Comparison of ENCODE assay signal across 8 cellular contexts in genomic region chr16:2983706-2984136, GRCh38. TPM values are rescaled to one million over a fixed set of nuclear protein-coding genes. Genes with fewer than 3 reads are reported as not detected.
DNase-seq lines count a peak whose midpoint lies in the region; ATAC-seq, FAIRE-seq and TF ChIP-seq lines count a peak whose summit lies in the region.

No MANE protein-coding gene starts in this region.

- TF ChIP-seq CTCF in H1 (IDR thresholded peaks at IDR 0.05; ENCODE audit: control extremely low read depth in 1 of 3, insufficient read depth in 1 of 3, low read depth in 1 of 3, low read length in 3 of 3) = peak; percentile 83 to 87 (median 84)

- no peak for FAIRE-seq in H1 (lab: Jason Lieb, UNC)

- no peaks in the 10 kb centered on the region for H3K9me3 ChIP-seq in H1 (ENCODE audit: insufficient read depth in 2 of 2, low read depth in 1 of 2, low read length in 1 of 2)

- no peak overlapping the region for H3K14ac ChIP-seq in H1 (ENCODE audit: insufficient read length)

- H2BK5ac ChIP-seq in H1 (ENCODE audit: low read depth, low read length) = no peak overlapping the region

- no peaks in the 10 kb centered on the region for H3K9me3 Mint-ChIP-seq in activated CD8-positive, alpha-beta T cell treated with anti-CD3 and anti-CD28 coated beads, Interleukin-2, amount 10 ng/mL, durations not matched to agents 7 days and 5 days (ENCODE audit: insufficient read depth)

- H2AK5ac ChIP-seq in H1 (ENCODE audit: low read depth, low read length) = no peak overlapping the region

- no peaks in the 10 kb centered on the region for H3K36me3 ChIP-seq in H1 (ENCODE audit: control insufficient read depth in 2 of 4, insufficient read depth in 4 of 4, low read length in 3 of 4)

- H4K20me1 ChIP-seq in H1 (replicated peaks in 1 of 2; ENCODE audit: control insufficient read depth in 1 of 2, insufficient read depth in 2 of 2, low read length in 2 of 2) = peaks cover 0 to 7% of the 10 kb centered on the region in 2 experiments

- no peak for TF ChIP-seq POLR2A in H1 (IDR thresholded peaks at IDR 0.05; ENCODE audit: control extremely low read depth in 1 of 2, low read depth in 2 of 2, low read length in 2 of 2)

- peak overlapping the region in 1 of 4 experiments; percentile 27; a peak in 1 of 8 replicates for H3K4me3 ChIP-seq in H1 (ENCODE audit: extremely low read depth in 1 of 4, insufficient read depth in 2 of 4, low read depth in 3 of 4, low read length in 4 of 4)

- H3K27me3 ChIP-seq in H1 (replicated peaks in 1 of 4; ENCODE audit: control insufficient read depth in 3 of 4, extremely low read depth in 1 of 4, insufficient read depth in 3 of 4, low read length in 3 of 4) = no peaks in the 10 kb centered on the region; a peak in 1 of 7 replicates

- H3K4ac ChIP-seq in H1 (replicated peaks; ENCODE audit: insufficient read length, low read depth, low read length) = no peak overlapping the region

- POLR2A ChIA-PET in activated CD8-positive, alpha-beta T cell treated with anti-CD3 and anti-CD28 coated beads, Interleukin-2, amount 10 ng/mL, durations not matched to agents 7 days and 5 days (lab: Charles Lee) = interaction anchor here (1.4 kb wide), 1 partner anchor 14 kb away, joined by 4 read pairs; no protein-coding TSS in a partner anchor
- POLR2A ChIA-PET in H1 (lab: Charles Lee; ENCODE audit: partially characterized antibody) = interaction anchor here (0.7 to 25.4 kb wide), 9 partner anchors 8 to 756 kb away, joined by 3 to 455 read pairs (median 13); partner anchors contain the start of genes CLDN6, HCFC1R1, KREMEN2 and PAQR4

- H3K9ac ChIP-seq in H1 (replicated peaks in 1 of 4; ENCODE audit: extremely low read depth in 1 of 4, low read depth in 3 of 4, low read length in 3 of 4) = no peak overlapping the region

- ATAC-seq in HG02678 (IDR thresholded peaks at IDR 0.05; ENCODE audit: unreplicated experiment) = peak; percentile 42
- peak; percentile 46 for ATAC-seq in activated CD8-positive, alpha-beta T cell treated with anti-CD3 and anti-CD28 coated beads, Interleukin-2, amount 10 ng/mL, durations not matched to agents 7 days and 5 days
- no peak for ATAC-seq in GM21576 (IDR thresholded peaks at IDR 0.05; ENCODE audit: unreplicated experiment)

- TF ChIP-seq RAD21 in H1 (IDR thresholded peaks at IDR 0.05 in 1 of 2, conservative IDR thresholded peaks at IDR 0.05 in 1 of 2; ENCODE audit: low read depth in 2 of 2, low read length in 2 of 2) = peak; percentile 73 to 81

- no peak overlapping the region for H3K27ac Mint-ChIP-seq in activated CD8-positive, alpha-beta T cell treated with anti-CD3 and anti-CD28 coated beads, Interleukin-2, amount 10 ng/mL, durations not matched to agents 7 days and 5 days

- no peak overlapping the region for H4K5ac ChIP-seq in H1 (ENCODE audit: insufficient read length, low read depth, low read length)

- no peak overlapping the region for H3K27ac ChIP-seq in H1 (ENCODE audit: low read depth, low read length)

- peak overlapping the region; percentile 45 for H3K4me3 Mint-ChIP-seq in activated CD8-positive, alpha-beta T cell treated with anti-CD3 and anti-CD28 coated beads, Interleukin-2, amount 10 ng/mL, durations not matched to agents 7 days and 5 days

- H3K79me2 ChIP-seq in H1 (ENCODE audit: control insufficient read depth in 1 of 2, insufficient read depth in 2 of 2, low read length in 2 of 2) = peaks cover 0 to 8% of the 10 kb centered on the region in 2 experiments; a peak in 2 of 4 replicates

- H2BK15ac ChIP-seq in H1 (ENCODE audit: low read length) = no peak overlapping the region

- H3K36me3 Mint-ChIP-seq in activated CD8-positive, alpha-beta T cell treated with anti-CD3 and anti-CD28 coated beads, Interleukin-2, amount 10 ng/mL, durations not matched to agents 7 days and 5 days (ENCODE audit: low read depth) = peaks cover 7% of the 10 kb centered on the region

- H3K4me1 ChIP-seq in H1 (replicated peaks in 1 of 4; ENCODE audit: control insufficient read depth in 3 of 4, insufficient read depth in 4 of 4, low read length in 3 of 4) = peaks cover 3 to 27% (median 15%) of the 10 kb centered on the region in 4 experiments

- TF ChIP-seq EP300 in H1 (IDR thresholded peaks at IDR 0.05; ENCODE audit: borderline replicate concordance in 1 of 2, low read depth in 2 of 2, low read length in 2 of 2) = no peak

- no peak overlapping the region for H3K23ac ChIP-seq in H1 (ENCODE audit: insufficient read length)

- CTCF ChIA-PET in activated CD8-positive, alpha-beta T cell treated with anti-CD3 and anti-CD28 coated beads, Interleukin-2, amount 10 ng/mL, durations not matched to agents 7 days and 5 days (lab: Charles Lee) = interaction anchor here (0.8 to 3.9 kb wide), 5 partner anchors 14 to 44 kb away, joined by 3 to 16 read pairs (median 4); partner anchors contain the start of gene PAQR4
- CTCF ChIA-PET in H1 (lab: Charles Lee; ENCODE audit: partially characterized antibody) = interaction anchor here (0.6 to 2.5 kb wide), 21 partner anchors 9 to 120 kb away, joined by 3 to 15 read pairs (median 5); partner anchors contain the start of gene TNFRSF12A

- H3K4me2 ChIP-seq in H1 (ENCODE audit: insufficient read depth in 1 of 2, low read depth in 2 of 2, low read length in 2 of 2) = peak overlapping the region in 1 of 2 experiments; percentile 46; a peak in 3 of 4 replicates

- H2BK20ac ChIP-seq in H1 (ENCODE audit: low read length) = no peak overlapping the region

- H2BK120ac ChIP-seq in H1 (replicated peaks; ENCODE audit: low read depth, low read length) = no peak overlapping the region

- peak; percentile 93 for DNase-seq in D341Med (ENCODE audit: low spot score)
- DNase-seq in NCI-H82 treated with DMSO at 0.1 percent for 48 hours (lab: John Stamatoyannopoulos, UW; ENCODE audit: unreplicated experiment) = peak; percentile 60
- peak; percentile 81 for DNase-seq in activated CD8-positive, alpha-beta T cell treated with anti-CD3 and anti-CD28 coated beads, Interleukin-2, amount 10 ng/mL, durations not matched to agents 7 days and 5 days
- peak in 1 of 2 experiments; percentile 95 for DNase-seq in H1 (ENCODE audit: low read depth in 1 of 2, low spot score in 2 of 2)
- DNase-seq in middle frontal gyrus (ENCODE audit: extremely low spot score, low spot score) = peak; percentile 71
- DNase-seq in stimulated activated CD8-positive, alpha-beta memory T cell treated with anti-CD3 and anti-CD28 coated beads, Interleukin-4, amount 100 ng/mL, for 48 hours = peak; percentile 90

- 0 out of 2 replicates have a peak overlapping the region, but pooled peaks have one; percentile 54 for H4K8ac ChIP-seq in H1 (ENCODE audit: extremely low read depth, insufficient read depth, low read length)

- H3K79me1 ChIP-seq in H1 (ENCODE audit: low read depth, low read length) = peaks cover 4% of the 10 kb centered on the region; the same call in 1 of the 2 replicates

- no peak overlapping the region for H2AFZ ChIP-seq in H1 (ENCODE audit: low read length)

- WGBS in H1 (ENCODE audit: extremely low coverage in 1 of 2, insufficient coverage in 1 of 2, insufficient read length in 1 of 2, insufficient replicate concordance in 2 of 2, low coverage in 1 of 2, low lambda C conversion rate in 2 of 2, missing lambda C conversion rate in 1 of 2), 2 experiments = 19% methylated on average over 42 of the region's 42 CpGs; no CpG with 5 or more reads in 1 of the 2 experiments

- no peak overlapping the region; the same call in 1 of the 2 replicates for H3K18ac ChIP-seq in H1 (ENCODE audit: extremely low read depth, low read length)

- H3K56ac ChIP-seq in H1 (replicated peaks; ENCODE audit: insufficient read length, low read depth, low read length) = no peak overlapping the region

- peaks cover 12% of the 10 kb centered on the region; the same call in 1 of the 2 replicates for H3K23me2 ChIP-seq in H1 (ENCODE audit: low read depth, low read length)

- no peaks in the 10 kb centered on the region for H3K27me3 Mint-ChIP-seq in activated CD8-positive, alpha-beta T cell treated with anti-CD3 and anti-CD28 coated beads, Interleukin-2, amount 10 ng/mL, durations not matched to agents 7 days and 5 days (ENCODE audit: low read depth)

- H2BK12ac ChIP-seq in H1 (ENCODE audit: low read depth, low read length) = no peak overlapping the region

- peaks cover 29% of the 10 kb centered on the region for H3K4me1 Mint-ChIP-seq in activated CD8-positive, alpha-beta T cell treated with anti-CD3 and anti-CD28 coated beads, Interleukin-2, amount 10 ng/mL, durations not matched to agents 7 days and 5 days (ENCODE audit: low read depth)

- no peak overlapping the region for H4K91ac ChIP-seq in H1 (replicated peaks; ENCODE audit: insufficient read length, low read length)

RNA-seq across cellular contexts. Expression of gene PKMYT1, which starts 3.5 kb away (rescaled TPM):
- total RNA-seq in activated CD8-positive, alpha-beta T cell treated with anti-CD3 and anti-CD28 coated beads, Interleukin-2, amount 10 ng/mL, durations not matched to agents 7 days and 5 days = 100 to 1,000 TPM; 144 to 160 TPM
- total RNA-seq in H1 (2021; fragmentation: NEBNext Ultra II Directional; extraction: Animal tissue kit (Norgen Biotek cat#: 25700)) = 74.7 and 83.6 TPM in 2 replicates
- 85.2 and 180 TPM in 2 replicates for polyA plus RNA-seq in H1 (2011; rRNA removed)
- 47.7 TPM for polyA plus RNA-seq in H1 (2011; cell fraction: cytosol; rRNA removed)
- polyA plus RNA-seq in H1 (2011; cell fraction: nucleus; rRNA removed) = 210 TPM
- 52.2 to 75.7 TPM (median 70.6 TPM) in 4 replicates for polyA plus RNA-seq in H1 (2012, experiment 1 of 2)
- 62.9 TPM for polyA plus RNA-seq in H1 (2012, experiment 2 of 2)
- polyA plus RNA-seq in H1 (2013, experiment 1 of 2) = 113 TPM
- 117 TPM for polyA plus RNA-seq in H1 (2013, experiment 2 of 2)
- polyA minus RNA-seq in H1 (2011; rRNA and poly(A)+ RNA removed) = 14.7 and 15.1 TPM in 2 replicates
- polyA minus RNA-seq in H1 (2011; cell fraction: cytosol; rRNA and poly(A)+ RNA removed) = 22.3 TPM
- 61.8 TPM for polyA minus RNA-seq in H1 (2011; cell fraction: nucleus; rRNA and poly(A)+ RNA removed)

RNA-seq across cellular contexts. Expression of gene PAQR4, which starts 14.6 kb away (rescaled TPM):
- 10 to 100 TPM; 53.6 to 57.7 TPM for total RNA-seq in activated CD8-positive, alpha-beta T cell treated with anti-CD3 and anti-CD28 coated beads, Interleukin-2, amount 10 ng/mL, durations not matched to agents 7 days and 5 days
- total RNA-seq in H1 (2021; fragmentation: NEBNext Ultra II Directional; extraction: Animal tissue kit (Norgen Biotek cat#: 25700)) = 28.2 and 28.8 TPM in 2 replicates
- 34.6 and 52.8 TPM in 2 replicates for polyA plus RNA-seq in H1 (2011; rRNA removed)
- 28.3 TPM for polyA plus RNA-seq in H1 (2011; cell fraction: cytosol; rRNA removed)
- 78.3 TPM for polyA plus RNA-seq in H1 (2011; cell fraction: nucleus; rRNA removed)
- 20.3 to 25.4 TPM (median 23.6 TPM) in 4 replicates for polyA plus RNA-seq in H1 (2012, experiment 1 of 2)
- polyA plus RNA-seq in H1 (2012, experiment 2 of 2) = 28.0 TPM
- 32.2 TPM for polyA plus RNA-seq in H1 (2013, experiment 1 of 2)
- 33.2 TPM for polyA plus RNA-seq in H1 (2013, experiment 2 of 2)
- 17.1 and 17.9 TPM in 2 replicates for polyA minus RNA-seq in H1 (2011; rRNA and poly(A)+ RNA removed)
- 22.5 TPM for polyA minus RNA-seq in H1 (2011; cell fraction: cytosol; rRNA and poly(A)+ RNA removed)
- 15.5 TPM for polyA minus RNA-seq in H1 (2011; cell fraction: nucleus; rRNA and poly(A)+ RNA removed)

RNA-seq across cellular contexts. Expression of gene KREMEN2, which starts 19.6 kb away (rescaled TPM):
- total RNA-seq in activated CD8-positive, alpha-beta T cell treated with anti-CD3 and anti-CD28 coated beads, Interleukin-2, amount 10 ng/mL, durations not matched to agents 7 days and 5 days = under 1 TPM in 1 of 2 experiments, not detected in 1; 0.18 TPM
- 6.6 and 7.8 TPM in 2 replicates for total RNA-seq in H1 (2021; fragmentation: NEBNext Ultra II Directional; extraction: Animal tissue kit (Norgen Biotek cat#: 25700))
- 7.0 and 10.4 TPM in 2 replicates for polyA plus RNA-seq in H1 (2011; rRNA removed)
- 8.8 TPM for polyA plus RNA-seq in H1 (2011; cell fraction: cytosol; rRNA removed)
- 16.5 TPM for polyA plus RNA-seq in H1 (2011; cell fraction: nucleus; rRNA removed)
- 2.6 to 7.9 TPM (median 6.3 TPM) in 4 replicates for polyA plus RNA-seq in H1 (2012, experiment 1 of 2)
- 6.3 TPM for polyA plus RNA-seq in H1 (2012, experiment 2 of 2)
- polyA plus RNA-seq in H1 (2013, experiment 1 of 2) = 10.9 TPM
- polyA plus RNA-seq in H1 (2013, experiment 2 of 2) = 10.2 TPM
- polyA minus RNA-seq in H1 (2011; rRNA and poly(A)+ RNA removed) = 0.32 and 0.71 TPM in 2 replicates
- polyA minus RNA-seq in H1 (2011; cell fraction: cytosol; rRNA and poly(A)+ RNA removed) = 2.3 TPM
- polyA minus RNA-seq in H1 (2011; cell fraction: nucleus; rRNA and poly(A)+ RNA removed) = 3.9 TPM

RNA-seq across cellular contexts. Expression of gene CLDN9, which starts 29.0 kb away (rescaled TPM):
- total RNA-seq in activated CD8-positive, alpha-beta T cell treated with anti-CD3 and anti-CD28 coated beads, Interleukin-2, amount 10 ng/mL, durations not matched to agents 7 days and 5 days = under 1 TPM in 1 of 2 experiments, not detected in 1; 0.16 TPM
- total RNA-seq in H1 (2021; fragmentation: NEBNext Ultra II Directional; extraction: Animal tissue kit (Norgen Biotek cat#: 25700)) = 0.60 and 0.77 TPM in 2 replicates
- polyA plus RNA-seq in H1 (2011; rRNA removed) = 0.89 and 2.2 TPM in 2 replicates
- polyA plus RNA-seq in H1 (2011; cell fraction: cytosol; rRNA removed) = 1.1 TPM
- 1.5 TPM for polyA plus RNA-seq in H1 (2011; cell fraction: nucleus; rRNA removed)
- polyA plus RNA-seq in H1 (2012, experiment 1 of 2) = 0.88 to 1.4 TPM (median 1.3 TPM) in 4 replicates
- polyA plus RNA-seq in H1 (2012, experiment 2 of 2) = 0.79 TPM
- 0.45 TPM for polyA plus RNA-seq in H1 (2013, experiment 1 of 2)
- 0.64 TPM for polyA plus RNA-seq in H1 (2013, experiment 2 of 2)
- 0.54 and 0.69 TPM in 2 replicates for polyA minus RNA-seq in H1 (2011; rRNA and poly(A)+ RNA removed)
- 1.2 TPM for polyA minus RNA-seq in H1 (2011; cell fraction: cytosol; rRNA and poly(A)+ RNA removed)
- polyA minus RNA-seq in H1 (2011; cell fraction: nucleus; rRNA and poly(A)+ RNA removed) = 2.4 TPM

RNA-seq across cellular contexts. Expression of gene CLDN6, which starts 34.3 kb away (rescaled TPM):
- not detected for total RNA-seq in activated CD8-positive, alpha-beta T cell treated with anti-CD3 and anti-CD28 coated beads, Interleukin-2, amount 10 ng/mL, durations not matched to agents 7 days and 5 days
- 747 and 793 TPM in 2 replicates for total RNA-seq in H1 (2021; fragmentation: NEBNext Ultra II Directional; extraction: Animal tissue kit (Norgen Biotek cat#: 25700))
- polyA plus RNA-seq in H1 (2011; rRNA removed) = 1,115 and 1,541 TPM in 2 replicates
- polyA plus RNA-seq in H1 (2011; cell fraction: cytosol; rRNA removed) = 1,064 TPM
- polyA plus RNA-seq in H1 (2011; cell fraction: nucleus; rRNA removed) = 853 TPM
- 1,062 to 1,141 TPM (median 1,120 TPM) in 4 replicates for polyA plus RNA-seq in H1 (2012, experiment 1 of 2)
- 1,707 TPM for polyA plus RNA-seq in H1 (2012, experiment 2 of 2)
- polyA plus RNA-seq in H1 (2013, experiment 1 of 2) = 1,092 TPM
- polyA plus RNA-seq in H1 (2013, experiment 2 of 2) = 1,249 TPM
- polyA minus RNA-seq in H1 (2011; rRNA and poly(A)+ RNA removed) = 497 and 676 TPM in 2 replicates
- 373 TPM for polyA minus RNA-seq in H1 (2011; cell fraction: cytosol; rRNA and poly(A)+ RNA removed)
- 219 TPM for polyA minus RNA-seq in H1 (2011; cell fraction: nucleus; rRNA and poly(A)+ RNA removed)
